1 cellular context compared by ENCODE assay signal in the genomic region with DNA sequence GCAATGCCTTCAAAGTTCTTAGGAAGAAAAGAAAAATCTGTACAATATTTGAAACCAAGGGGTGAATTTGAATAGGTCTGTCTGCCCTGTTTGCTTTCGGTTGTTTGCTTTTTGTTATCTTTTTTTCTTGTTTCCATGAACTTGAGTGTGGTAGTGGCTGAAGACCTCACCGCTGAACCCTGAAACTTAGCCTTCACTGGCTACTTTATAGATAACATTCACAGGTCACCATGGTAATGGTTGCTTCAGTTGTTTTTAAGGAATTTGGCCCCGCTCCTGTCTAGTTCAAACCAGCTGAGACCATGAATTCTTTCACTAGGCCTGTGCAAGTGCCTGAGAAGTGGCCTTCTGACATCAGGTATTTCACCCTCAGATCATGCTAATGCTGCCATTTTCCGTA.
TF ChIP-seq lines count a peak whose summit lies in the region.

No MANE protein-coding gene starts in this region.

TF ChIP-seq in HepG2, 621 proteins besides CTCF, POLR2A, EP300 and RAD21 (continued from another document and continues in another):
- TF ChIP-seq PATZ1 (CRISPR knock-in tag; IDR thresholded peaks at IDR 0.05) (no peak), ATM (IDR thresholded peaks at IDR 0.05; ENCODE audit: borderline replicate concordance) (no peak), ZNF737 (CRISPR knock-in tag; IDR thresholded peaks at IDR 0.05; ENCODE audit: borderline replicate concordance) (no peak), ZNF547 (CRISPR knock-in tag; IDR thresholded peaks at IDR 0.05) (no peak), ZNF646 (CRISPR knock-in tag; IDR thresholded peaks at IDR 0.05) (no peak), BRCA1 (CRISPR knock-in tag; IDR thresholded peaks at IDR 0.05) (no peak), ZNF782 (CRISPR knock-in tag; IDR thresholded peaks at IDR 0.05; ENCODE audit: borderline replicate concordance) (no peak), FIP1L1 (IDR thresholded peaks at IDR 0.05; ENCODE audit: borderline replicate concordance, insufficient read depth, low read depth, low read length) (no peak), ZNF121 (CRISPR knock-in tag; IDR thresholded peaks at IDR 0.05) (no peak), CEBPB (IDR thresholded peaks at IDR 0.05; ENCODE audit: borderline replicate concordance, low read depth, low read length) (peak; percentile 60; the same call in 1 of the 2 replicates), ZNF136 (CRISPR knock-in tag; IDR thresholded peaks at IDR 0.05; ENCODE audit: low read depth) (no peak), ZNF784 (CRISPR knock-in tag; IDR thresholded peaks at IDR 0.05; ENCODE audit: borderline replicate concordance) (no peak), ZNF256 (CRISPR knock-in tag; conservative IDR thresholded peaks at IDR 0.05) (no peak), SRSF9 (IDR thresholded peaks at IDR 0.05; ENCODE audit: borderline replicate concordance, insufficient read depth, low read depth, low read length, poor library complexity, severe bottlenecking) (no peak), ZNF557 (CRISPR knock-in tag; IDR thresholded peaks at IDR 0.05) (no peak), JUN (CRISPR knock-in tag; IDR thresholded peaks at IDR 0.05) (no peak), DNMT1 (CRISPR knock-in tag; IDR thresholded peaks at IDR 0.05) (no peak), ZBTB7B (CRISPR knock-in tag; IDR thresholded peaks at IDR 0.05) (peak; percentile 73), SRF (IDR thresholded peaks at IDR 0.05; ENCODE audit: low read depth, low read length) (no peak), ZBTB34 (CRISPR knock-in tag; IDR thresholded peaks at IDR 0.05) (peak; percentile 89), ZNF879 (CRISPR knock-in tag; IDR thresholded peaks at IDR 0.05) (no peak), ZC3H4 (CRISPR knock-in tag; IDR thresholded peaks at IDR 0.05; ENCODE audit: borderline replicate concordance) (no peak), JUNB (CRISPR knock-in tag; IDR thresholded peaks at IDR 0.05; ENCODE audit: borderline replicate concordance) (no peak), ZNF589 (CRISPR knock-in tag; conservative IDR thresholded peaks at IDR 0.05) (no peak), ZNF775 (CRISPR knock-in tag; IDR thresholded peaks at IDR 0.05; ENCODE audit: borderline replicate concordance) (no peak), TEAD2 (CRISPR knock-in tag; IDR thresholded peaks at IDR 0.05) (no peak), MEIS2 (CRISPR knock-in tag; IDR thresholded peaks at IDR 0.05) (no peak), HMG20B (CRISPR knock-in tag; conservative IDR thresholded peaks at IDR 0.05) (0 out of 2 replicates have a peak, but pooled peaks have one; percentile 75), MAF1 (CRISPR knock-in tag; IDR thresholded peaks at IDR 0.05; ENCODE audit: borderline replicate concordance) (no peak), TCF7 (IDR thresholded peaks at IDR 0.05; ENCODE audit: low read depth) (peak; percentile 68), ZFP41 (CRISPR knock-in tag; IDR thresholded peaks at IDR 0.05; ENCODE audit: borderline replicate concordance) (no peak)
- TF ChIP-seq, protein P1, sequence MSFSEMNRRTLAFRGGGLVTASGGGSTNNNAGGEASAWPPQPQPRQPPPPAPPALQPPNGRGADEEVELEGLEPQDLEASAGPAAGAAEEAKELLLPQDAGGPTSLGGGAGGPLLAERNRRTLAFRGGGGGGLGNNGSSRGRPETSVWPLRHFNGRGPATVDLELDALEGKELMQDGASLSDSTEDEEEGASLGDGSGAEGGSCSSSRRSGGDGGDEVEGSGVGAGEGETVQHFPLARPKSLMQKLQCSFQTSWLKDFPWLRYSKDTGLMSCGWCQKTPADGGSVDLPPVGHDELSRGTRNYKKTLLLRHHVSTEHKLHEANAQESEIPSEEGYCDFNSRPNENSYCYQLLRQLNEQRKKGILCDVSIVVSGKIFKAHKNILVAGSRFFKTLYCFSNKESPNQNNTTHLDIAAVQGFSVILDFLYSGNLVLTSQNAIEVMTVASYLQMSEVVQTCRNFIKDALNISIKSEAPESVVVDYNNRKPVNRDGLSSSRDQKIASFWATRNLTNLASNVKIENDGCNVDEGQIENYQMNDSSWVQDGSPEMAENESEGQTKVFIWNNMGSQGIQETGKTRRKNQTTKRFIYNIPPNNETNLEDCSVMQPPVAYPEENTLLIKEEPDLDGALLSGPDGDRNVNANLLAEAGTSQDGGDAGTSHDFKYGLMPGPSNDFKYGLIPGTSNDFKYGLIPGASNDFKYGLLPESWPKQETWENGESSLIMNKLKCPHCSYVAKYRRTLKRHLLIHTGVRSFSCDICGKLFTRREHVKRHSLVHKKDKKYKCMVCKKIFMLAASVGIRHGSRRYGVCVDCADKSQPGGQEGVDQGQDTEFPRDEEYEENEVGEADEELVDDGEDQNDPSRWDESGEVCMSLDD (CRISPR knock-in tag; IDR thresholded peaks at IDR 0.05; ENCODE audit: borderline replicate concordance), result no peak
- TF ChIP-seq, protein P2, sequence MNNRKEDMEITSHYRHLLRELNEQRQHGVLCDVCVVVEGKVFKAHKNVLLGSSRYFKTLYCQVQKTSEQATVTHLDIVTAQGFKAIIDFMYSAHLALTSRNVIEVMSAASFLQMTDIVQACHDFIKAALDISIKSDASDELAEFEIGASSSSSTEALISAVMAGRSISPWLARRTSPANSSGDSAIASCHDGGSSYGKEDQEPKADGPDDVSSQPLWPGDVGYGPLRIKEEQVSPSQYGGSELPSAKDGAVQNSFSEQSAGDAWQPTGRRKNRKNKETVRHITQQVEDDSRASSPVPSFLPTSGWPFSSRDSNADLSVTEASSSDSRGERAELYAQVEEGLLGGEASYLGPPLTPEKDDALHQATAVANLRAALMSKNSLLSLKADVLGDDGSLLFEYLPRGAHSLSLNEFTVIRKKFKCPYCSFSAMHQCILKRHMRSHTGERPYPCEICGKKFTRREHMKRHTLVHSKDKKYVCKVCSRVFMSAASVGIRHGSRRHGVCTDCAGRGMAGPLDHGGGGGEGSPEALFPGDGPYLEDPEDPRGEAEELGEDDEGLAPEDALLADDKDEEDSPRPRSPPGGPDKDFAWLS (CRISPR knock-in tag; IDR thresholded peaks at IDR 0.05; ENCODE audit: borderline replicate concordance), result no peak
- TF ChIP-seq, protein P3, sequence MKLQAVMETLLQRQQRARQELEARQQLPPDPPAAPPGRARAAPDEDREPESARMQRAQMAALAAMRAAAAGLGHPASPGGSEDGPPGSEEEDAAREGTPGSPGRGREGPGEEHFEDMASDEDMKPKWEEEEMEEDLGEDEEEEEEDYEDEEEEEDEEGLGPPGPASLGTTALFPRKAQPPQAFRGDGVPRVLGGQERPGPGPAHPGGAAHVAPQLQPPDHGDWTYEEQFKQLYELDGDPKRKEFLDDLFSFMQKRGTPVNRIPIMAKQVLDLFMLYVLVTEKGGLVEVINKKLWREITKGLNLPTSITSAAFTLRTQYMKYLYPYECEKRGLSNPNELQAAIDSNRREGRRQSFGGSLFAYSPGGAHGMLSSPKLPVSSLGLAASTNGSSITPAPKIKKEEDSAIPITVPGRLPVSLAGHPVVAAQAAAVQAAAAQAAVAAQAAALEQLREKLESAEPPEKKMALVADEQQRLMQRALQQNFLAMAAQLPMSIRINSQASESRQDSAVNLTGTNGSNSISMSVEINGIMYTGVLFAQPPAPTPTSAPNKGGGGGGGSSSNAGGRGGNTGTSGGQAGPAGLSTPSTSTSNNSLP (IDR thresholded peaks at IDR 0.05; ENCODE audit: low read depth, low read length), result no peak
- TF ChIP-seq, protein P4, sequence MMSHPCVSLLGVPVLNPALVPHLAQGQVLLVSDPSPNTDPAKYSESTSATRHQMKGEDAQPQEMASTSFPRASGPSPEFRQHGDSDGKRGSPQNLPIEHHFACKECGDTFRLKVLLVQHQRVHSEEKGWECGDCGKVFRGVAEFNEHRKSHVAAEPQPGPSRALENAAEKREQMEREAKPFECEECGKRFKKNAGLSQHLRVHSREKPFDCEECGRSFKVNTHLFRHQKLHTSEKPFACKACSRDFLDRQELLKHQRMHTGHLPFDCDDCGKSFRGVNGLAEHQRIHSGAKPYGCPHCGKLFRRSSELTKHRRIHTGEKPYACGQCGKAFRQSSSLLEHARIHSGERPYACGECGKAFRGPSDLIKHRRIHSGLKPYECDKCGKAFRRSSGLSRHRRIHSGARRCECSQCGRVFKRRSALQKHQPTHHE (CRISPR knock-in tag; IDR thresholded peaks at IDR 0.05; ENCODE audit: borderline replicate concordance), result no peak
- TF ChIP-seq, protein P5, sequence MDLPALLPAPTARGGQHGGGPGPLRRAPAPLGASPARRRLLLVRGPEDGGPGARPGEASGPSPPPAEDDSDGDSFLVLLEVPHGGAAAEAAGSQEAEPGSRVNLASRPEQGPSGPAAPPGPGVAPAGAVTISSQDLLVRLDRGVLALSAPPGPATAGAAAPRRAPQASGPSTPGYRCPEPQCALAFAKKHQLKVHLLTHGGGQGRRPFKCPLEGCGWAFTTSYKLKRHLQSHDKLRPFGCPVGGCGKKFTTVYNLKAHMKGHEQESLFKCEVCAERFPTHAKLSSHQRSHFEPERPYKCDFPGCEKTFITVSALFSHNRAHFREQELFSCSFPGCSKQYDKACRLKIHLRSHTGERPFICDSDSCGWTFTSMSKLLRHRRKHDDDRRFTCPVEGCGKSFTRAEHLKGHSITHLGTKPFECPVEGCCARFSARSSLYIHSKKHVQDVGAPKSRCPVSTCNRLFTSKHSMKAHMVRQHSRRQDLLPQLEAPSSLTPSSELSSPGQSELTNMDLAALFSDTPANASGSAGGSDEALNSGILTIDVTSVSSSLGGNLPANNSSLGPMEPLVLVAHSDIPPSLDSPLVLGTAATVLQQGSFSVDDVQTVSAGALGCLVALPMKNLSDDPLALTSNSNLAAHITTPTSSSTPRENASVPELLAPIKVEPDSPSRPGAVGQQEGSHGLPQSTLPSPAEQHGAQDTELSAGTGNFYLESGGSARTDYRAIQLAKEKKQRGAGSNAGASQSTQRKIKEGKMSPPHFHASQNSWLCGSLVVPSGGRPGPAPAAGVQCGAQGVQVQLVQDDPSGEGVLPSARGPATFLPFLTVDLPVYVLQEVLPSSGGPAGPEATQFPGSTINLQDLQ (CRISPR knock-in tag; IDR thresholded peaks at IDR 0.05), result no peak
